Comparison of ENCODE assay signal across 1 cellular context in genomic region chr5:107472620-107473064, GRCh38.
TF ChIP-seq lines count a peak whose summit lies in the region.

No MANE protein-coding gene starts in this region.

TF ChIP-seq in GM23338, 12 proteins besides CTCF, POLR2A, EP300 and RAD21:
- TF ChIP-seq ZNF462 (CRISPR knock-in tag; IDR thresholded peaks at IDR 0.05) (peak; percentile 12; the same call in 1 of the 2 replicates), CREB1 (CRISPR knock-in tag; IDR thresholded peaks at IDR 0.05; ENCODE audit: low read depth) (0 out of 2 replicates have a peak, but pooled peaks have one; percentile 17), NANOG (IDR thresholded peaks at IDR 0.05; ENCODE audit: borderline replicate concordance) (0 out of 2 replicates have a peak, but pooled peaks have one; percentile 32), ETS1 (IDR thresholded peaks at IDR 0.05) (no peak)
